9 cellular contexts compared by ENCODE assay signal in the genomic region with DNA sequence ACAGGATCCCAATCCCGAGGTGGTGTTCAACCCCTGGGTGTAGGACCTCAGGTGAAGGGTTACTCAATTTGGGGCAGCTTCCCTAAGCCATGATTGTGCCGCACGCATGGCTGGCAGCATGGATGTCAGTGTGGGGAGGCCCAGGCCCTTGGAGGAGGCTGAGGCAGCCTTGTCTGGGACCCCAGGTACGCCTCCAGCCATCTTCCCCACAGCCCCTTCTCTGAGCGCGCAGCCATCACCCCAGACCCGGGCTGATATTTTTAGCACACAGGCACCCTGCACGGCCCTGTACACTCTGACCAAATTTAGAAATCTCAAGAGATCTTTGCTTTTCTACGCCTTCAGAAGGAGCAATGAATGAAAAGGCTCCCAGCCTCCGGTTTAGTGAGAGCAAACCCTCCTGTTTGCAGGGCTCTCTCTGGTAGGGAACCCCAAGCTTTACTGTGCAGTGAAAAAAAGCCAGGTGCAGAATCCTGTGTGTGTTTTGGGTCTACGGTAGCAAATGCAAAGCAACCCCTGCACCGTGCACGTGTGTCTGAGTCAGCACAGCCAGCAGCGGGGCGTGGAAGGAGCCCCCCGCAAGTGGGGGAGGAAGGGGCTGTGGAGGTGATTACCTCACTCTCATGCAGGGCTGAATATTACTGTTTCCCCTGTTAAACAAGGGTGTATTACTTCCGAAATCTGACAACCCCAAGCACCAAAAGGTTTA. TPM values are rescaled to one million over a fixed set of nuclear protein-coding genes. Genes with fewer than 3 reads are reported as not detected.
DNase-seq lines count a peak whose midpoint lies in the region; ATAC-seq and TF ChIP-seq lines count a peak whose summit lies in the region.
"Had no signal": no experiment of that assay in that cellular context is flagged by ENCODE, and none has a peak within 500 bp of the region (broad histone marks: within the 10 kb centered on the region; RNA-seq: fewer than 3 reads in every experiment).

No MANE protein-coding gene starts in this region.

- H3K4me3 ChIP-seq in upper lobe of left lung: no peak overlapping the region

- ATAC-seq in HG03066 (IDR thresholded peaks at IDR 0.05; ENCODE audit: low read depth, unreplicated experiment) (peak; percentile 51), sciatic nerve (no peak), upper lobe of left lung (ENCODE audit: low FRiP score in 2 of 2) (no peak)
- no peak for ATAC-seq in stimulated activated effector memory CD8-positive, alpha-beta T cell treated with anti-CD3 and anti-CD28 coated beads, Interleukin-12 subunit alpha, Interleukin-12 subunit beta, amount 100 ng/mL, for 72 hours

- TF ChIP-seq EP300 in upper lobe of left lung (IDR thresholded peaks at IDR 0.05): no peak

- H3K4me1 ChIP-seq in upper lobe of left lung: no peaks in the 10 kb centered on the region

- intact Hi-C loops in sciatic nerve (cut with DNase I): loop anchor here (5.0 kb wide), 1 partner anchor 982 kb away; no protein-coding TSS in a partner anchor

- no peak overlapping the region for H3K27ac ChIP-seq in upper lobe of left lung
- H3K27ac ChIP-seq: VCaP had no signal

- H3K27me3 ChIP-seq in upper lobe of left lung: no peaks in the 10 kb centered on the region

- no peak overlapping the region for H3K4me3 Mint-ChIP-seq in stimulated activated effector memory CD8-positive, alpha-beta T cell treated with anti-CD3 and anti-CD28 coated beads, Interleukin-12 subunit alpha, Interleukin-12 subunit beta, amount 100 ng/mL, for 72 hours

- no peaks in the 10 kb centered on the region for H3K36me3 Mint-ChIP-seq in stimulated activated effector memory CD8-positive, alpha-beta T cell treated with anti-CD3 and anti-CD28 coated beads, Interleukin-12 subunit alpha, Interleukin-12 subunit beta, amount 100 ng/mL, for 72 hours

- H3K9me3 ChIP-seq in upper lobe of left lung: no peaks in the 10 kb centered on the region

- H3K4me1 Mint-ChIP-seq in stimulated activated effector memory CD8-positive, alpha-beta T cell treated with anti-CD3 and anti-CD28 coated beads, Interleukin-12 subunit alpha, Interleukin-12 subunit beta, amount 100 ng/mL, for 72 hours: no peaks in the 10 kb centered on the region

- no peak overlapping the region for H3K27ac Mint-ChIP-seq in stimulated activated effector memory CD8-positive, alpha-beta T cell treated with anti-CD3 and anti-CD28 coated beads, Interleukin-12 subunit alpha, Interleukin-12 subunit beta, amount 100 ng/mL, for 72 hours

- no peaks in the 10 kb centered on the region for H3K9me3 Mint-ChIP-seq in stimulated activated effector memory CD8-positive, alpha-beta T cell treated with anti-CD3 and anti-CD28 coated beads, Interleukin-12 subunit alpha, Interleukin-12 subunit beta, amount 100 ng/mL, for 72 hours

- TF ChIP-seq CTCF in upper lobe of left lung (IDR thresholded peaks at IDR 0.05): no peak

- DNase-seq in activated gamma-delta T cell treated with Interleukin-2 at 50 U/mL for 16 hours: peak; percentile 48
- no peak for DNase-seq in activated gamma-delta T cell (lab: John Stamatoyannopoulos, UW)
- DNase-seq in activated CD4-positive, CD25-positive, alpha-beta regulatory T cell treated with anti-CD3 and anti-CD28 coated beads, Interleukin-2, amount 50 U/mL, for 72 hours: peak; percentile 19
- peak; percentile 26 for DNase-seq in sciatic nerve (ENCODE audit: low spot score)
- DNase-seq in stimulated activated effector memory CD8-positive, alpha-beta T cell treated with anti-CD3 and anti-CD28 coated beads, Interleukin-12 subunit alpha, Interleukin-12 subunit beta, amount 100 ng/mL, for 72 hours (ENCODE audit: low spot score in 2 of 2): no peak
- DNase-seq in NCI-H446 (lab: John Stamatoyannopoulos, UW): no peak
- DNase-seq in upper lobe of left lung: no peak

- no peaks in the 10 kb centered on the region for H3K36me3 ChIP-seq in upper lobe of left lung

- 65 to 68% methylated on average over 17 of the region's 17 CpGs for WGBS in upper lobe of left lung, 2 donors

- no peak for TF ChIP-seq POLR2A in upper lobe of left lung (IDR thresholded peaks at IDR 0.05)

RNA-seq across cellular contexts. Expression of a gene that starts 44.3 kb away (rescaled TPM):
- total RNA-seq in sciatic nerve: 0.27 TPM
- total RNA-seq in upper lobe of left lung: under 1 TPM in 3 of 6 donors, not detected in 3; 0.11 to 0.17 (median 0.14) TPM

Comparison
In these comparisons a context has a peak if more than half of its experiments do, and no peak if none do; other contexts are left out.
1. DNase-seq: peak in activated gamma-delta T cell treated with Interleukin-2 at 50 U/mL for 16 hours (single experiment), activated CD4-positive, CD25-positive, alpha-beta regulatory T cell treated with anti-CD3 and anti-CD28 coated beads, Interleukin-2, amount 50 U/mL, for 72 hours (single experiment) and sciatic nerve (single experiment); none in activated gamma-delta T cell (single experiment), stimulated activated effector memory CD8-positive, alpha-beta T cell treated with anti-CD3 and anti-CD28 coated beads, Interleukin-12 subunit alpha, Interleukin-12 subunit beta, amount 100 ng/mL, for 72 hours (0 of 2), NCI-H446 (0 of 2) and upper lobe of left lung (0 of 2).